In genomic region chr9:104747245-104747564, GRCh38 we compare ENCODE assay signal across 8 cellular contexts. TPM values are rescaled to one million over a fixed set of nuclear protein-coding genes. Genes with fewer than 3 reads are reported as not detected.
DNase-seq lines count a peak whose midpoint lies in the region; ATAC-seq and TF ChIP-seq lines count a peak whose summit lies in the region.

No MANE protein-coding gene starts in this region.

- CTCF ChIA-PET in SK-N-SH (lab: Yijun Ruan, JAX) = interaction anchor here (0.9 to 1.1 kb wide), 2 partner anchors 176 to 668 kb away, joined by 3 to 4 read pairs; no protein-coding TSS in a partner anchor

- peaks cover 7% of the 10 kb centered on the region for H3K27me3 Mint-ChIP-seq in GM23338 (ENCODE audit: insufficient read depth, low read depth, poor library complexity)
- H3K27me3 Mint-ChIP-seq in glutamatergic neuron (ENCODE audit: unreplicated experiment) = peaks cover 6% of the 10 kb centered on the region

- TF ChIP-seq EP300 in SK-N-SH (IDR thresholded peaks at IDR 0.05; ENCODE audit: borderline replicate concordance in 1 of 2, low read depth in 1 of 2, low read length in 1 of 2) = no peak

- ATAC-seq in GM23338 (no peak; the same call in 2 of the 3 replicates), gastrocnemius medialis (peak; percentile 29 to 42), HG03196 (IDR thresholded peaks at IDR 0.05; ENCODE audit: unreplicated experiment) (no peak)

- intact Hi-C loops in gastrocnemius medialis (cut with DNase I; ENCODE audit: low total_unique reads) = loop anchor here (5.0 kb wide), 2 partner anchors 495 to 655 kb away; partner anchors contain the start of genes SLC44A1 and SMC2

- no peaks in the 10 kb centered on the region for H3K9me3 Mint-ChIP-seq in GM23338
- H3K9me3 Mint-ChIP-seq in glutamatergic neuron (ENCODE audit: unreplicated experiment) = peaks cover 8% of the 10 kb centered on the region

- H3K27ac ChIP-seq in GM23338 (ENCODE audit: low read depth) (peak overlapping the region; percentile 37; the same call in 1 of the 2 replicates), SK-N-SH (ENCODE audit: low read depth in 2 of 2, low read length in 1 of 2) (peak overlapping the region; percentile 85 to 89), gastrocnemius medialis (peak overlapping the region; percentile 84 to 95 (median 90))

- H3K4me1 Mint-ChIP-seq in GM23338 (peaks cover 15% of the 10 kb centered on the region; the same call in 2 of the 3 replicates), glutamatergic neuron (ENCODE audit: low read depth, unreplicated experiment) (peaks cover 9% of the 10 kb centered on the region)

- no peak for TF ChIP-seq CTCF in GM23338 (conservative IDR thresholded peaks at IDR 0.05; ENCODE audit: low read depth in 2 of 2)
- no peak for TF ChIP-seq CTCF in SK-N-SH (IDR thresholded peaks at IDR 0.05)
- no peak for TF ChIP-seq CTCF in glutamatergic neuron (IDR thresholded peaks at IDR 0.05; ENCODE audit: partially characterized antibody, unreplicated experiment)
- TF ChIP-seq CTCF in gastrocnemius medialis (IDR thresholded peaks at IDR 0.05 in 4 of 5, conservative IDR thresholded peaks at IDR 0.05 in 1 of 5) = no peak

- no peak for TF ChIP-seq POLR2A in gastrocnemius medialis (IDR thresholded peaks at IDR 0.05)

- no peak overlapping the region; the same call in 1 of the 2 replicates for H3K27ac Mint-ChIP-seq in GM23338
- peak overlapping the region; percentile 98 for H3K27ac Mint-ChIP-seq in glutamatergic neuron (ENCODE audit: unreplicated experiment)

- H4K20me1 ChIP-seq in GM23338 (replicated peaks; ENCODE audit: insufficient read depth) = no peaks in the 10 kb centered on the region
- no peaks in the 10 kb centered on the region for H4K20me1 ChIP-seq in SK-N-SH (ENCODE audit: insufficient read depth)

- no peaks in the 10 kb centered on the region for H3K79me2 ChIP-seq in GM23338 (replicated peaks; ENCODE audit: insufficient read depth)
- peaks cover 23% of the 10 kb centered on the region for H3K79me2 ChIP-seq in SK-N-SH (ENCODE audit: insufficient read depth)

- H3K27me3 ChIP-seq in GM23338 (ENCODE audit: insufficient read depth) = peaks cover 4% of the 10 kb centered on the region; the same call in 1 of the 2 replicates
- no peaks in the 10 kb centered on the region for H3K27me3 ChIP-seq in SK-N-SH (ENCODE audit: insufficient read depth)
- H3K27me3 ChIP-seq in gastrocnemius medialis = no peaks in the 10 kb centered on the region

- in situ Hi-C loops in gastrocnemius medialis (cut with MboI; ENCODE audit: low sequenced_read_pairs in 4 of 4) = no loop called here

- H3K4me3 Mint-ChIP-seq in GM23338 (peak overlapping the region; percentile 92), glutamatergic neuron (ENCODE audit: unreplicated experiment) (peak overlapping the region; percentile 100)

- H3K36me3 Mint-ChIP-seq in GM23338 (ENCODE audit: low read depth) (no peaks in the 10 kb centered on the region), glutamatergic neuron (ENCODE audit: unreplicated experiment) (no peaks in the 10 kb centered on the region)

- H2AFZ ChIP-seq in GM23338 (peak overlapping the region; percentile 99), SK-N-SH (ENCODE audit: low read depth) (peak overlapping the region; percentile 94)

- H3K36me3 ChIP-seq in GM23338 (ENCODE audit: insufficient read depth) (no peaks in the 10 kb centered on the region), SK-N-SH (replicated peaks in 1 of 2; ENCODE audit: control insufficient read depth in 1 of 2, insufficient read depth in 2 of 2, low read length in 1 of 2) (peaks cover 15 to 17% of the 10 kb centered on the region in 2 experiments), gastrocnemius medialis (peaks cover 0 to 10% of the 10 kb centered on the region in 2 donors)

- H3F3A ChIP-seq in GM23338 (replicated peaks; ENCODE audit: low read depth) = no peaks in the 10 kb centered on the region
- H3F3A ChIP-seq in SK-N-SH (replicated peaks; ENCODE audit: insufficient read depth) = peaks cover 8% of the 10 kb centered on the region

- POLR2A ChIA-PET in SK-N-SH (lab: Yijun Ruan, JAX) = no interaction called here

- DNase-seq in GM23338 (ENCODE audit: low spot score) (no peak), SK-N-SH (no peak), glutamatergic neuron (no peak), gastrocnemius medialis (no peak), NCI-H146 treated with DMSO at 0.1 percent for 48 hours (lab: John Stamatoyannopoulos, UW; ENCODE audit: unreplicated experiment) (no peak), amygdala (lab: John Stamatoyannopoulos, UW) (no peak)
- no peak for DNase-seq in effector CD8-positive, alpha-beta T cell (lab: John Stamatoyannopoulos, UW)

- WGBS in SK-N-SH (ENCODE audit: low lambda C conversion rate) = under 1% methylated on average over 9 of the region's 9 CpGs

- H3K4me1 ChIP-seq in GM23338 (ENCODE audit: insufficient read depth) = peaks cover 7% of the 10 kb centered on the region
- peaks cover 0 to 5% of the 10 kb centered on the region in 2 experiments; a peak in 2 of 4 replicates for H3K4me1 ChIP-seq in SK-N-SH (ENCODE audit: control insufficient read depth in 1 of 2, insufficient read depth in 2 of 2, low read depth in 1 of 2, low read length in 1 of 2)
- peaks cover 8 to 10% of the 10 kb centered on the region in 2 donors for H3K4me1 ChIP-seq in gastrocnemius medialis

- H3K9me3 ChIP-seq in SK-N-SH (no peaks in the 10 kb centered on the region), gastrocnemius medialis (no peaks in the 10 kb centered on the region)

- TF ChIP-seq RAD21 in SK-N-SH (IDR thresholded peaks at IDR 0.05; ENCODE audit: low read length) = no peak

- peak overlapping the region; percentile 90 for H3K4me2 ChIP-seq in GM23338
- H3K4me2 ChIP-seq in SK-N-SH = peak overlapping the region; percentile 83

- H3K4me3 ChIP-seq in GM23338 (peak overlapping the region; percentile 78), SK-N-SH (ENCODE audit: low read depth in 2 of 2, low read length in 1 of 2) (peak overlapping the region; percentile 83 to 90), gastrocnemius medialis (peak overlapping the region; percentile 70 to 84 (median 78))

- H3K9me2 ChIP-seq in GM23338 (ENCODE audit: insufficient read depth) = no peaks in the 10 kb centered on the region
- H3K9me2 ChIP-seq in SK-N-SH = no peaks in the 10 kb centered on the region

- peak overlapping the region; percentile 94 for H3K9ac ChIP-seq in SK-N-SH

TF ChIP-seq in GM23338, 12 proteins besides CTCF, POLR2A, EP300 and RAD21 (continues in another document):
- TF ChIP-seq CREB1 (CRISPR knock-in tag; IDR thresholded peaks at IDR 0.05; ENCODE audit: low read depth) = no peak

TF ChIP-seq in SK-N-SH, 30 proteins besides CTCF, POLR2A, EP300 and RAD21:
- TF ChIP-seq TEAD4 (IDR thresholded peaks at IDR 0.05; ENCODE audit: borderline replicate concordance, insufficient read depth) (no peak), MXI1 (IDR thresholded peaks at IDR 0.05; ENCODE audit: low read depth, low read length) (peak; percentile 82)

RNA-seq across cellular contexts. Expression of gene NIPSNAP3A, which starts 0.3 kb away (rescaled TPM):
- 9.6 and 12.7 TPM in 2 replicates for total RNA-seq in GM23338 (2014; rRNA removed; shearing (Covaris generic))
- polyA plus RNA-seq in GM23338 (2016; fragmentation: Nextera tagmentation; extraction: Ambion mirVana) (11.1 and 13.0 TPM in 2 replicates), SK-N-SH (2012; rRNA removed) (29.2 and 48.9 TPM in 2 replicates)
- polyA plus RNA-seq in SK-N-SH (2012; cell fraction: cytosol; rRNA removed) = 47.0 and 51.0 TPM in 2 replicates
- polyA plus RNA-seq in SK-N-SH (2012; cell fraction: nucleus; rRNA removed) = 18.3 and 41.6 TPM in 2 replicates
- total RNA-seq in glutamatergic neuron (ENCODE audit: unreplicated experiment) (28.0 TPM), gastrocnemius medialis (10 to 100 TPM in 1 of 4 donors, 1 to 10 TPM in 3; 5.9 to 17.2 (median 6.9) TPM)

RNA-seq across cellular contexts. Expression of gene NIPSNAP3B, which starts 16.7 kb away (rescaled TPM):
- 0.47 and 0.63 TPM in 2 replicates for total RNA-seq in GM23338 (2014; rRNA removed; shearing (Covaris generic))
- polyA plus RNA-seq in GM23338 (2016; fragmentation: Nextera tagmentation; extraction: Ambion mirVana) (1.0 and 1.4 TPM in 2 replicates), SK-N-SH (2012; rRNA removed) (1.4 and 2.4 TPM in 2 replicates)
- polyA plus RNA-seq in SK-N-SH (2012; cell fraction: cytosol; rRNA removed) = 2.1 and 2.2 TPM in 2 replicates
- polyA plus RNA-seq in SK-N-SH (2012; cell fraction: nucleus; rRNA removed) = 1.8 and 3.7 TPM in 2 replicates
- total RNA-seq in glutamatergic neuron (ENCODE audit: unreplicated experiment) (2.8 TPM), gastrocnemius medialis (10 to 100 TPM in 3 of 4 donors, 1 to 10 TPM in 1; 1.9 to 19.1 (median 13.9) TPM)

RNA-seq across cellular contexts. Expression of gene OR13D1, which starts 52.9 kb away (rescaled TPM):
- total RNA-seq in GM23338 (2014; rRNA removed; shearing (Covaris generic)) = not detected in 2 replicates
- polyA plus RNA-seq in GM23338 (2016; fragmentation: Nextera tagmentation; extraction: Ambion mirVana) (not detected in 2 replicates), SK-N-SH (2012; rRNA removed) (not detected in 2 replicates)
- not detected in 2 replicates for polyA plus RNA-seq in SK-N-SH (2012; cell fraction: cytosol; rRNA removed)
- polyA plus RNA-seq in SK-N-SH (2012; cell fraction: nucleus; rRNA removed) = not detected in 2 replicates
- total RNA-seq in glutamatergic neuron (ENCODE audit: unreplicated experiment) (not detected), gastrocnemius medialis (not detected)

Comparison
In these comparisons a context has a peak if more than half of its experiments do, and no peak if none do; other contexts are left out.
1. ATAC-seq: peak in gastrocnemius medialis (2 of 2); none in GM23338 (single experiment) and HG03196 (single experiment).
2. H3K27ac ChIP-seq: peak in every context shown above with its lines; median percentile 90 in gastrocnemius medialis; 87 in SK-N-SH; 37 in GM23338.
3. Peak in every context shown above with its lines, with median percentiles within 50 percentile points of each other: H3K4me3 ChIP-seq.